8 cellular contexts compared by ENCODE assay signal in genomic region chr6:162610351-162610750, GRCh38.
"Had no signal": no experiment of that assay in that cellular context is flagged by ENCODE, and none has a peak within 500 bp of the region (broad histone marks: within the 10 kb centered on the region; RNA-seq: fewer than 3 reads in every experiment).

No MANE protein-coding gene starts in this region.

- ATAC-seq: GM12878 had no signal

- FAIRE-seq: G401.6, GM12878, GM12891, GM12892, GM18507, GM19239 had no signal

- DNase-seq: GDM1, GF-D8 had no signal

- H3K4me3 ChIP-seq: GM12878 had no signal
